ENCODE assay signal across 8 cellular contexts in genomic region chr19:843180-843835, GRCh38. TPM values are rescaled to one million over a fixed set of nuclear protein-coding genes. Genes with fewer than 3 reads are reported as not detected.
DNase-seq lines count a peak whose midpoint lies in the region; ATAC-seq and TF ChIP-seq lines count a peak whose summit lies in the region.

No MANE protein-coding gene starts in this region.

- 7% methylated on average over 46 of the region's 46 CpGs for WGBS in ectodermal cell, 2 experiments

- intact Hi-C loops in CD8-positive, alpha-beta T cell (cut with DNase I, micrococcal nuclease): no loop called here
- intact Hi-C loops in posterior cingulate gyrus (cut with DNase I): no loop called here

- POLR2A ChIA-PET in CD8-positive, alpha-beta T cell (lab: Charles Lee): no interaction called here

- H3K4me1 Mint-ChIP-seq in CD8-positive, alpha-beta T cell (ENCODE audit: low read depth): peaks cover 6% of the 10 kb centered on the region
- peaks cover 8% of the 10 kb centered on the region for H3K4me1 Mint-ChIP-seq in neural crest cell

- H3K27ac Mint-ChIP-seq in CD8-positive, alpha-beta T cell: no peak overlapping the region
- no peak overlapping the region for H3K27ac Mint-ChIP-seq in neural crest cell (ENCODE audit: unreplicated experiment)

- H3K79me2 ChIP-seq in KMS-11 (ENCODE audit: insufficient read depth, low read depth): peaks cover 21% of the 10 kb centered on the region

- H3K27ac ChIP-seq in CD8-positive, alpha-beta T cell (ENCODE audit: low read depth, low read length): no peak overlapping the region
- H3K27ac ChIP-seq in KMS-11: peak overlapping the region; percentile 55
- H3K27ac ChIP-seq in ectodermal cell (ENCODE audit: insufficient read depth, low read depth, low read length, poor library complexity, severe bottlenecking): no peak overlapping the region

- peaks cover 30% of the 10 kb centered on the region for H3K27me3 Mint-ChIP-seq in CD8-positive, alpha-beta T cell (ENCODE audit: low read depth)
- H3K27me3 Mint-ChIP-seq in neural crest cell (ENCODE audit: low read depth): peaks cover 62% of the 10 kb centered on the region

- peak overlapping the region; percentile 60 for H3K4me2 ChIP-seq in KMS-11

- H3K4me1 ChIP-seq in CD8-positive, alpha-beta T cell (ENCODE audit: insufficient read depth, low read length): peaks cover 3% of the 10 kb centered on the region
- H3K4me1 ChIP-seq in KMS-11 (ENCODE audit: low read depth, poor library complexity, severe bottlenecking): peaks cover 40% of the 10 kb centered on the region
- no peaks in the 10 kb centered on the region for H3K4me1 ChIP-seq in ectodermal cell (ENCODE audit: control insufficient read depth, insufficient read depth, low read length)

- peak; percentile 31 for ATAC-seq in CD8-positive, alpha-beta T cell
- no peak for ATAC-seq in GM18867 (IDR thresholded peaks at IDR 0.05; ENCODE audit: unreplicated experiment)

- peak overlapping the region; percentile 32; the same call in 1 of the 2 replicates for H3K9ac ChIP-seq in KMS-11

- no peak for TF ChIP-seq CTCF in CD8-positive, alpha-beta T cell (IDR thresholded peaks at IDR 0.05)
- TF ChIP-seq CTCF in KMS-11 (conservative IDR thresholded peaks at IDR 0.05; ENCODE audit: low read depth, low read length) (no peak), neural crest cell (conservative IDR thresholded peaks at IDR 0.05) (peak; percentile 40)

- no peaks in the 10 kb centered on the region for H4K20me1 ChIP-seq in KMS-11 (ENCODE audit: insufficient read depth)

- H3K36me3 Mint-ChIP-seq in CD8-positive, alpha-beta T cell: no peaks in the 10 kb centered on the region
- H3K36me3 Mint-ChIP-seq in neural crest cell (ENCODE audit: low read depth): no peaks in the 10 kb centered on the region

- H3K36me3 ChIP-seq in CD8-positive, alpha-beta T cell (ENCODE audit: insufficient read depth, low read length): no peaks in the 10 kb centered on the region
- no peaks in the 10 kb centered on the region for H3K36me3 ChIP-seq in KMS-11 (ENCODE audit: insufficient read depth)
- H3K36me3 ChIP-seq in ectodermal cell (ENCODE audit: control insufficient read depth, insufficient read depth, low read length): no peaks in the 10 kb centered on the region

- no peak overlapping the region for H3K4me3 ChIP-seq in CD8-positive, alpha-beta T cell (ENCODE audit: low read depth, low read length)
- H3K4me3 ChIP-seq in KMS-11 (IDR thresholded peaks at IDR 0.05; ENCODE audit: insufficient read depth, low read depth, low read length): no peak overlapping the region
- peak overlapping the region; percentile 13 for H3K4me3 ChIP-seq in ectodermal cell (ENCODE audit: insufficient read depth, low read depth, low read length)

- no peak for DNase-seq in CD8-positive, alpha-beta T cell
- DNase-seq in neural crest cell (ENCODE audit: low read depth, low spot score) (no peak), NCI-H1694 treated with DMSO at 0.1 percent for 48 hours (lab: John Stamatoyannopoulos, UW) (no peak), posterior cingulate gyrus (no peak), T-helper 2 cell (no peak)

- H3K4me3 Mint-ChIP-seq in CD8-positive, alpha-beta T cell: no peak overlapping the region
- H3K4me3 Mint-ChIP-seq in neural crest cell: no peak overlapping the region

- CTCF ChIA-PET in CD8-positive, alpha-beta T cell (lab: Charles Lee): no interaction called here

- H3K9me3 Mint-ChIP-seq in CD8-positive, alpha-beta T cell: no peaks in the 10 kb centered on the region
- H3K9me3 Mint-ChIP-seq in neural crest cell: no peaks in the 10 kb centered on the region

- no peaks in the 10 kb centered on the region for H3K27me3 ChIP-seq in CD8-positive, alpha-beta T cell (ENCODE audit: insufficient read depth, low read length)
- H3K27me3 ChIP-seq in KMS-11 (ENCODE audit: insufficient read depth, low read depth): no peaks in the 10 kb centered on the region; the same call in 1 of the 2 replicates
- H3K27me3 ChIP-seq in ectodermal cell (ENCODE audit: control insufficient read depth, insufficient read depth, low read length, poor library complexity, severe bottlenecking): peaks cover 30% of the 10 kb centered on the region

- H2AFZ ChIP-seq in KMS-11 (ENCODE audit: low read depth): peak overlapping the region; percentile 52

- H3K9me3 ChIP-seq in CD8-positive, alpha-beta T cell (ENCODE audit: low read length): no peaks in the 10 kb centered on the region
- no peaks in the 10 kb centered on the region for H3K9me3 ChIP-seq in ectodermal cell (ENCODE audit: control insufficient read depth, low read length)

RNA-seq across cellular contexts. Expression of gene PRTN3, which starts 2.5 kb away (rescaled TPM):
- not detected for total RNA-seq in CD8-positive, alpha-beta T cell
- not detected for polyA plus RNA-seq in ectodermal cell (2013, experiment 1 of 4)
- 0.32 TPM for polyA plus RNA-seq in ectodermal cell (2013, experiment 2 of 4)
- not detected for polyA plus RNA-seq in ectodermal cell (2013, experiment 3 of 4)
- polyA plus RNA-seq in ectodermal cell (2013, experiment 4 of 4): 1.1 TPM
- not detected in 2 replicates for total RNA-seq in neural crest cell

RNA-seq across cellular contexts. Expression of gene ELANE, which starts 8.8 kb away (rescaled TPM):
- not detected for total RNA-seq in CD8-positive, alpha-beta T cell
- polyA plus RNA-seq in ectodermal cell (2013, experiment 1 of 4): not detected
- not detected for polyA plus RNA-seq in ectodermal cell (2013, experiment 2 of 4)
- polyA plus RNA-seq in ectodermal cell (2013, experiment 3 of 4): not detected
- not detected for polyA plus RNA-seq in ectodermal cell (2013, experiment 4 of 4)
- not detected in 2 replicates for total RNA-seq in neural crest cell

RNA-seq across cellular contexts. Expression of gene AZU1, which starts 15.7 kb away (rescaled TPM):
- under 1 TPM; 0.69 to 0.87 TPM for total RNA-seq in CD8-positive, alpha-beta T cell
- polyA plus RNA-seq in ectodermal cell (2013, experiment 1 of 4): 1.1 TPM
- polyA plus RNA-seq in ectodermal cell (2013, experiment 2 of 4): 1.9 TPM
- 1.0 TPM for polyA plus RNA-seq in ectodermal cell (2013, experiment 3 of 4)
- polyA plus RNA-seq in ectodermal cell (2013, experiment 4 of 4): 1.0 TPM
- total RNA-seq in neural crest cell: 0.30 and 0.68 TPM in 2 replicates

RNA-seq across cellular contexts. Expression of gene CFD, which starts 16.2 kb away (rescaled TPM):
- 1 to 10 TPM; 1.0 to 1.4 TPM for total RNA-seq in CD8-positive, alpha-beta T cell
- not detected for polyA plus RNA-seq in ectodermal cell (2013, experiment 1 of 4)
- polyA plus RNA-seq in ectodermal cell (2013, experiment 2 of 4): 0.32 TPM
- 0.37 TPM for polyA plus RNA-seq in ectodermal cell (2013, experiment 3 of 4)
- polyA plus RNA-seq in ectodermal cell (2013, experiment 4 of 4): 0.41 TPM
- total RNA-seq in neural crest cell: not detected in 2 replicates

RNA-seq across cellular contexts. Expression of gene PLPPR3, which starts 21.6 kb away (rescaled TPM):
- total RNA-seq in CD8-positive, alpha-beta T cell: not detected
- polyA plus RNA-seq in ectodermal cell (2013, experiment 1 of 4): 96.2 TPM
- 106 TPM for polyA plus RNA-seq in ectodermal cell (2013, experiment 2 of 4)
- polyA plus RNA-seq in ectodermal cell (2013, experiment 3 of 4): 100 TPM
- polyA plus RNA-seq in ectodermal cell (2013, experiment 4 of 4): 110 TPM
- total RNA-seq in neural crest cell: 46.3 and 50.9 TPM in 2 replicates
